Comparison of ENCODE assay signal across 1 cellular context in the genomic region with DNA sequence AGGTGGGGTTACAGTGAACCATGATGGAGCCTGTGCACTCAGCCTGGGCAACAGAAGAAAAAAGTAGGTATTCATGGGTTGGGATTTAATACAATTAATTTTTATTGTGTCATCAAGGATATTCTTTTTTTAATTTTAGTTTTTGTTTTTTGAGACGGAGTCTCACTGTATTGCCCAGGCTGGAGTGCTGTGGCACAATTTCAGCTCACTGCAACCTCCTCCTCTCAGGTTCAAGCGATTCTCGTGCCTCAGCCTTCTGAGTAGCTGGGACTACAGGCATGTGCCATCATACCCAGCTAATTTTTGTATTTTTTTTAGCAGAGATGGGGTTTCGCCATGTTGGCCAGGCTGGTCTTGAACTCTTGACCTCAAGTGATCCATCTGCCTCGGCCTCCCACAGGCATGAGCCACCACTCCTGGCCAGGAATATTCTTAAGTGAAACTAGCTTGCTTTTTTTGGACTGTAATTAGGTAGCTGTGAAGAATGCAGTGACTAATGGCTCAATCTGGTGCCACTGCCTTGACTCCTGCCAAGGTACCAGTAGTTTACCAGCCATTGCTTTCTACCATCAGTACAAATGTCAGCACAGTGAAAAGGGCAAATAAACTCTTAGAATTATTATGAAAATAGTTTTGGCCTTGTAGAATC.
TF ChIP-seq lines count a peak whose summit lies in the region.

No MANE protein-coding gene starts in this region.

TF ChIP-seq in K562, 482 proteins besides CTCF, POLR2A, EP300 and RAD21 (continued from another document):
- TF ChIP-seq ZBTB33 (CRISPR knock-in tag; IDR thresholded peaks at IDR 0.05) (no peak), NCOA1 (IDR thresholded peaks at IDR 0.05; ENCODE audit: low read depth) (no peak), KAT7 (CRISPR knock-in tag; IDR thresholded peaks at IDR 0.05; ENCODE audit: borderline replicate concordance) (no peak), NR2C2 (CRISPR knock-in tag; IDR thresholded peaks at IDR 0.05) (no peak), NR2C2 (tag; IDR thresholded peaks at IDR 0.05) (0 out of 2 replicates have a peak, but pooled peaks have one; percentile 19), ZNF444 (CRISPR knock-in tag; IDR thresholded peaks at IDR 0.05) (no peak), ZNF121 (CRISPR knock-in tag; conservative IDR thresholded peaks at IDR 0.05) (0 out of 2 replicates have a peak, but pooled peaks have one; percentile 45), MXI1 (IDR thresholded peaks at IDR 0.05; ENCODE audit: low read depth, low read length) (no peak), PRDM10 (IDR thresholded peaks at IDR 0.05; ENCODE audit: partially characterized antibody) (no peak), JUND (IDR thresholded peaks at IDR 0.05; ENCODE audit: borderline replicate concordance, low read depth, low read length) (no peak), JUND (tag; IDR thresholded peaks at IDR 0.05; ENCODE audit: borderline replicate concordance, low read depth, low read length) (no peak), FOSL1 (tag; conservative IDR thresholded peaks at IDR 0.05) (no peak)
- TF ChIP-seq, protein P1, sequence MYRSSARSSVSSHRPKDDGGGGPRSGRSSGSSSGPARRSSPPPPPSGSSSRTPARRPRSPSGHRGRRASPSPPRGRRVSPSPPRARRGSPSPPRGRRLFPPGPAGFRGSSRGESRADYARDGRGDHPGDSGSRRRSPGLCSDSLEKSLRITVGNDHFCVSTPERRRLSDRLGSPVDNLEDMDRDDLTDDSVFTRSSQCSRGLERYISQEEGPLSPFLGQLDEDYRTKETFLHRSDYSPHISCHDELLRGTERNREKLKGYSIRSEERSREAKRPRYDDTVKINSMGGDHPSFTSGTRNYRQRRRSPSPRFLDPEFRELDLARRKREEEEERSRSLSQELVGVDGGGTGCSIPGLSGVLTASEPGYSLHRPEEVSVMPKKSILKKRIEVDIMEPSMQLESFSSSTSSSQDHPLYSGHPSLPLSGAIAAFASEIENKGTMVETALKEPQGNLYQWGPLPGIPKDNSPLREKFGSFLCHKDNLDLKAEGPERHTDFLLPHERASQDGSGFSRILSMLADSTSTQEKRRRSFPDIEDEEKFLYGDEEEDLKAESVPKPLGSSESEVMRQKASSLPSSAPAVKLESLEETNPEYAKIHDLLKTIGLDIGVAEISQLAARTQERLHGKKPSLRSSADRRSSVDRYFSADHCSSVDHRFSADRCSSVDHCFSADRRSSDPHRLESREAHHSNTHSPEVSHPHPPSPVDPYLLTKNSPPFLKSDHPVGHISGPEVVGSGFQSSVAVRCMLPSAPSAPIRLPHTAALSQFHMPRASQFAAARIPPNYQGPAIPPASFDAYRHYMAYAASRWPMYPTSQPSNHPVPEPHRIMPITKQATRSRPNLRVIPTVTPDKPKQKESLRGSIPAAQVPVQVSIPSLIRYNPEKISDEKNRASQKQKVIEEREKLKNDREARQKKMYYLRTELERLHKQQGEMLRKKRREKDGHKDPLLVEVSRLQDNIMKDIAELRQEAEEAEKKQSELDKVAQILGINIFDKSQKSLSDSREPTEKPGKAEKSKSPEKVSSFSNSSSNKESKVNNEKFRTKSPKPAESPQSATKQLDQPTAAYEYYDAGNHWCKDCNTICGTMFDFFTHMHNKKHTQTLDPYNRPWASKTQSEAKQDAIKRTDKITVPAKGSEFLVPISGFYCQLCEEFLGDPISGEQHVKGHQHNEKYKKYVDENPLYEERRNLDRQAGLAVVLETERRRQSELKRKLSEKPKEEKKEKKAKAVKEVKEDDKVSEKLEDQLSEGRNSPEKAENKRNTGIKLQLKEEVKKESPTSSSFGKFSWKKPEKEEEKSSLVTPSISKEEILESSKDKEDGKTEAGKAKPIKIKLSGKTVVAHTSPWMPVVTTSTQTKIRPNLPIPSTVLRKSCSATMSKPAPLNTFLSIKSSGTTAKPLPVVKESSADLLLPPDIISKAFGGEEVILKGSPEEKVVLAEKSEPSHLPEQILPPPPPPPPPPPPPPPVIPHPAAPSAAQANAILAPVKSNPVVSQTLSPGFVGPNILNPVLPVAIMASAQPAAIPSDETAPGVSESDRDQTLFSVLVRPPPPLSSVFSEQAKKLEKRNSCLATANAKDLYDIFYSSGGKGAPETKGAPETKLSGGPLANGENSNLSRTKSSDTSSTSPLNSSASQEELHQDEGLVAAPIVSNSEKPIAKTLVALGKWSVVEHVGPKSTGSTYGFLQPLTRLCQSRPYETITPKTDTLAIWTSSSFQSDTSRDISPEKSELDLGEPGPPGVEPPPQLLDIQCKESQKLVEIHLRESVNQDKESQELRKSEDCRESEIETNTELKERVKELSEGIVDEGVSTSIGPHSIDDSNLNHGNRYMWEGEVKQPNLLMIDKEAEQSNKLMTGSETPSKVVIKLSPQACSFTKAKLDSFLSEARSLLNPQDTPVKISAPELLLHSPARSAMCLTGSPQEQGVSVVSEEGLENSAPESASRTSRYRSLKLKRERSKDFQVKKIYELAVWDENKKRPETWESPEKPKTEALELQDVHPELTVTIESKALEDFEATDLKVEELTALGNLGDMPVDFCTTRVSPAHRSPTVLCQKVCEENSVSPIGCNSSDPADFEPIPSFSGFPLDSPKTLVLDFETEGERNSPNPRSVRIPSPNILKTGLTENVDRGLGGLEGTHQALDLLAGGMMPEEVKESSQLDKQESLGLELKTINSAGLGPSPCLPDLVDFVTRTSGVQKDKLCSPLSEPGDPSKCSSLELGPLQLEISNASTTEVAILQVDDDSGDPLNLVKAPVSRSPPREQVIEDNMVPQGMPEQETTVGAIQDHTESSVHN (IDR thresholded peaks at IDR 0.05; ENCODE audit: borderline replicate concordance in 1 of 2, low read depth in 1 of 2), result no peak
- TF ChIP-seq, protein P2, sequence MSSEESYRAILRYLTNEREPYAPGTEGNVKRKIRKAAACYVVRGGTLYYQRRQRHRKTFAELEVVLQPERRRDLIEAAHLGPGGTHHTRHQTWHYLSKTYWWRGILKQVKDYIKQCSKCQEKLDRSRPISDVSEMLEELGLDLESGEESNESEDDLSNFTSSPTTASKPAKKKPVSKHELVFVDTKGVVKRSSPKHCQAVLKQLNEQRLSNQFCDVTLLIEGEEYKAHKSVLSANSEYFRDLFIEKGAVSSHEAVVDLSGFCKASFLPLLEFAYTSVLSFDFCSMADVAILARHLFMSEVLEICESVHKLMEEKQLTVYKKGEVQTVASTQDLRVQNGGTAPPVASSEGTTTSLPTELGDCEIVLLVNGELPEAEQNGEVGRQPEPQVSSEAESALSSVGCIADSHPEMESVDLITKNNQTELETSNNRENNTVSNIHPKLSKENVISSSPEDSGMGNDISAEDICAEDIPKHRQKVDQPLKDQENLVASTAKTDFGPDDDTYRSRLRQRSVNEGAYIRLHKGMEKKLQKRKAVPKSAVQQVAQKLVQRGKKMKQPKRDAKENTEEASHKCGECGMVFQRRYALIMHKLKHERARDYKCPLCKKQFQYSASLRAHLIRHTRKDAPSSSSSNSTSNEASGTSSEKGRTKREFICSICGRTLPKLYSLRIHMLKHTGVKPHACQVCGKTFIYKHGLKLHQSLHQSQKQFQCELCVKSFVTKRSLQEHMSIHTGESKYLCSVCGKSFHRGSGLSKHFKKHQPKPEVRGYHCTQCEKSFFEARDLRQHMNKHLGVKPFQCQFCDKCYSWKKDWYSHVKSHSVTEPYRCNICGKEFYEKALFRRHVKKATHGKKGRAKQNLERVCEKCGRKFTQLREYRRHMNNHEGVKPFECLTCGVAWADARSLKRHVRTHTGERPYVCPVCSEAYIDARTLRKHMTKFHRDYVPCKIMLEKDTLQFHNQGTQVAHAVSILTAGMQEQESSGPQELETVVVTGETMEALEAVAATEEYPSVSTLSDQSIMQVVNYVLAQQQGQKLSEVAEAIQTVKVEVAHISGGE (CRISPR knock-in tag; IDR thresholded peaks at IDR 0.05), result peak in 1 of 3 experiments; percentile 71; a peak in 2 of 6 replicates
